15 cellular contexts compared by ENCODE assay signal in the genomic region with DNA sequence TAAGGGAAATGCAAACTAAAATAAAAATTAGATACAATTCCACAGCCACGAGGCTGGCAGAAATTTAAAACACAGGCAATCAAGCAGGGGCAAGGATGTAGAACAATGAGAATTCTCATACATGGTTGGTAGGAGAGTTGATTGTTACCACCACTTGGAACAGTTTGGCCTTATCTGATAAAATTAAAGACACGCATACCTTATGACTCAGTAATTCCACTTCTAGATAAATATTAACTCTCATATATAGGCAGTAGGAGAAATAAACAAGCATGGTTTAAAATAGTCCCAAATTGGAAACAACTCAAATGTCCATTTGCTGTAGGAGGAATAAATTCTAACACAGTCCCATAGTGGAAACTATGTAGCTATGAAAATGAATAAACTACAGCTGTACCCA. TPM values are rescaled to one million over a fixed set of nuclear protein-coding genes. Genes with fewer than 3 reads are reported as not detected.
DNase-seq lines count a peak whose midpoint lies in the region; ATAC-seq and TF ChIP-seq lines count a peak whose summit lies in the region.
"Had no signal": no experiment of that assay in that cellular context is flagged by ENCODE, and none has a peak within 500 bp of the region (broad histone marks: within the 10 kb centered on the region; RNA-seq: fewer than 3 reads in every experiment).

No MANE protein-coding gene starts in this region.

- POLR2A ChIA-PET in Caco-2 (lab: Charles Lee) = interaction anchor here (0.6 to 1.2 kb wide), 2 partner anchors 43 to 95 kb away, joined by 3 to 4 read pairs; a partner anchor contains a TSS

- intact Hi-C loops in Caco-2 (cut with micrococcal nuclease; ENCODE audit: unreplicated experiment) (no loop called here), colonic mucosa (cut with DNase I) (no loop called here)

- H3K4me3 ChIP-seq in Caco-2 (ENCODE audit: low read depth, low read length) (peak overlapping the region; percentile 41), colonic mucosa (no peak overlapping the region), mucosa of rectum (ENCODE audit: low read length in 2 of 2) (no peak overlapping the region)
- H3K4me3 ChIP-seq: cardiac muscle cell, GM12878, ovary had no signal

- CTCF ChIA-PET in Caco-2 (lab: Charles Lee) = interaction anchor here (1.1 to 1.6 kb wide), 3 partner anchors 22 to 56 kb away, joined by 4 to 5 read pairs (median 4); no protein-coding TSS in a partner anchor

- peaks cover 41% of the 10 kb centered on the region for H3K4me1 ChIP-seq in Caco-2
- H3K4me1 ChIP-seq in colonic mucosa = peaks cover 35% of the 10 kb centered on the region
- peaks cover 29 to 43% of the 10 kb centered on the region in 2 donors for H3K4me1 ChIP-seq in mucosa of rectum (ENCODE audit: control insufficient read depth in 2 of 2, insufficient read depth in 2 of 2, low read length in 2 of 2)

- TF ChIP-seq CTCF in Caco-2 (IDR thresholded peaks at IDR 0.05; ENCODE audit: insufficient read depth in 1 of 2, low read depth in 1 of 2, low read length in 1 of 2, severe bottlenecking in 1 of 2, unreplicated experiment in 1 of 2) = no peak
- TF ChIP-seq CTCF in colonic mucosa (IDR thresholded peaks at IDR 0.05) = no peak

- H3K36me3 Mint-ChIP-seq in Caco-2 (ENCODE audit: insufficient read depth, unreplicated experiment) = peaks cover 22% of the 10 kb centered on the region

- H3K9me3 Mint-ChIP-seq in Caco-2 (ENCODE audit: unreplicated experiment) = no peaks in the 10 kb centered on the region
- H3K9me3 Mint-ChIP-seq: activated T-helper 17 cell treated with anti-CD3 and anti-CD28 coated beads, Interleukin-2, amount 50 U/mL, for 72 hours had no signal

- no peaks in the 10 kb centered on the region for H3K36me3 ChIP-seq in Caco-2 (ENCODE audit: control insufficient read depth, insufficient read depth, low read length)
- no peaks in the 10 kb centered on the region for H3K36me3 ChIP-seq in colonic mucosa
- H3K36me3 ChIP-seq in mucosa of rectum (ENCODE audit: control insufficient read depth in 2 of 2, insufficient read depth in 2 of 2, low read length in 2 of 2) = no peaks in the 10 kb centered on the region
- H3K36me3 ChIP-seq: cardiac muscle cell, ovary had no signal

- no TSS peak for BruUV-seq in Caco-2 (replicated peaks; lab: Mats Ljungman, UMichigan)

- H3K27me3 Mint-ChIP-seq in Caco-2 (ENCODE audit: insufficient read depth, unreplicated experiment) = no peaks in the 10 kb centered on the region
- H3K27me3 Mint-ChIP-seq: activated T-helper 17 cell treated with anti-CD3 and anti-CD28 coated beads, Interleukin-2, amount 50 U/mL, for 72 hours had no signal

- DNase-seq in Caco-2 (no peak), RKO (ENCODE audit: low spot score) (peak; percentile 22), colonic mucosa (no peak), NCI-H524 (lab: John Stamatoyannopoulos, UW) (no peak)
- DNase-seq in activated effector memory CD4-positive, alpha-beta T cell treated with Interleukin-2 at 50 U/mL for 16 hours = no peak
- DNase-seq: activated CD4-positive, alpha-beta T cell treated with anti-CD3 and anti-CD28 coated beads for 48 hours; DMS79 treated with DMSO at 0.1 percent for 48 hours; mesendoderm; ovary had no signal

- ATAC-seq in HG03469 (IDR thresholded peaks at IDR 0.05; ENCODE audit: unreplicated experiment) = no peak
- ATAC-seq in GM21529 (IDR thresholded peaks at IDR 0.05; ENCODE audit: unreplicated experiment) = no peak
- ATAC-seq: activated T-helper 17 cell treated with anti-CD3 and anti-CD28 coated beads, Interleukin-2, amount 50 U/mL, for 72 hours; GM12878 had no signal

- peaks cover 5% of the 10 kb centered on the region for H3K9me3 ChIP-seq in Caco-2
- no peaks in the 10 kb centered on the region for H3K9me3 ChIP-seq in colonic mucosa
- H3K9me3 ChIP-seq in mucosa of rectum (ENCODE audit: control insufficient read depth in 2 of 2, low read length in 2 of 2) = no peaks in the 10 kb centered on the region
- H3K9me3 ChIP-seq: ovary had no signal

- H3K4me3 Mint-ChIP-seq in Caco-2 (ENCODE audit: unreplicated experiment) = peak overlapping the region; percentile 83
- H3K4me3 Mint-ChIP-seq: activated T-helper 17 cell treated with anti-CD3 and anti-CD28 coated beads, Interleukin-2, amount 50 U/mL, for 72 hours had no signal

- peak overlapping the region; percentile 98 for H3K27ac Mint-ChIP-seq in Caco-2 (ENCODE audit: unreplicated experiment)
- H3K27ac Mint-ChIP-seq: activated T-helper 17 cell treated with anti-CD3 and anti-CD28 coated beads, Interleukin-2, amount 50 U/mL, for 72 hours had no signal

- H3K27me3 ChIP-seq in Caco-2 (replicated peaks; ENCODE audit: control insufficient read depth, insufficient read depth, low read length) (no peaks in the 10 kb centered on the region), colonic mucosa (no peaks in the 10 kb centered on the region), mucosa of rectum (ENCODE audit: control insufficient read depth in 2 of 2, insufficient read depth in 2 of 2, low read length in 2 of 2) (no peaks in the 10 kb centered on the region)
- H3K27me3 ChIP-seq: cardiac muscle cell, ovary had no signal

- H3K27ac ChIP-seq in colonic mucosa (peak overlapping the region; percentile 45), mucosa of rectum (ENCODE audit: low read depth in 2 of 2, low read length in 2 of 2) (peak overlapping the region; percentile 48)
- H3K27ac ChIP-seq: cardiac muscle cell, ovary had no signal

- H3K9ac ChIP-seq in colonic mucosa (ENCODE audit: low read depth in 2 of 2, low read length in 2 of 2) (no peak overlapping the region), mucosa of rectum (ENCODE audit: low read depth in 1 of 2, low read length in 2 of 2) (peak overlapping the region in 1 of 2 donors; percentile 8)

- peaks cover 32% of the 10 kb centered on the region for H3K4me1 Mint-ChIP-seq in Caco-2 (ENCODE audit: low read depth, unreplicated experiment)
- H3K4me1 Mint-ChIP-seq: activated T-helper 17 cell treated with anti-CD3 and anti-CD28 coated beads, Interleukin-2, amount 50 U/mL, for 72 hours had no signal

RNA-seq across cellular contexts. Expression of a gene that starts 42.3 kb away (rescaled TPM):
- total RNA-seq in Caco-2 (2022) (54.2 and 58.6 TPM in 2 replicates), colonic mucosa (10 to 100 TPM; 57.6 to 74.2 TPM)
